Comparison of ENCODE assay signal across 1 cellular context in genomic region chr18:34697233-34697632, GRCh38.
TF ChIP-seq lines count a peak whose summit lies in the region.

No MANE protein-coding gene starts in this region.

TF ChIP-seq in GM23338, 12 proteins besides CTCF, POLR2A, EP300 and RAD21 (continued from another document):
- TF ChIP-seq ZNF462 (CRISPR knock-in tag; IDR thresholded peaks at IDR 0.05) (no peak), POLR2AphosphoS5 (IDR thresholded peaks at IDR 0.05; ENCODE audit: low read depth) (no peak), CREB1 (CRISPR knock-in tag; IDR thresholded peaks at IDR 0.05; ENCODE audit: low read depth) (no peak), ETS1 (IDR thresholded peaks at IDR 0.05) (no peak), ZNF114 (CRISPR knock-in tag; IDR thresholded peaks at IDR 0.05) (no peak)
TF ChIP-seq in GM23338: peak in this region for 0.
